In genomic region chr1:211416628-211417323, GRCh38 we compare ENCODE assay signal across 8 cellular contexts.
DNase-seq lines count a peak whose midpoint lies in the region; ATAC-seq lines count a peak whose summit lies in the region.
"Not testable (repeated sequence)": the region's sequence is repeated elsewhere in the genome, so short reads cannot be mapped to it uniquely, and the experiment has no call there.

No MANE protein-coding gene starts in this region.

- DNase-seq in NCI-H69 (lab: John Stamatoyannopoulos, UW) (peak; percentile 78), dermis blood vessel endothelial cell (peak; percentile 55), kidney glomerular epithelial cell (lab: John Stamatoyannopoulos, UW) (peak; percentile 24)
- peak; percentile 50 for DNase-seq in activated CD8-positive, alpha-beta T cell treated with anti-CD3 and anti-CD28 coated beads, Interleukin-2, amount 10 ng/mL, durations not matched to agents 7 days and 5 days
- DNase-seq in stimulated activated CD4-positive, alpha-beta T cell treated with anti-CD3 and anti-CD28 coated beads, Interleukin-12 subunit alpha, Interleukin-12 subunit beta, amount 100 ng/mL, for 24 hours (ENCODE audit: low read depth in 2 of 2) = peak; percentile 16 to 37

- H3K27ac ChIP-seq in ACC112 (ENCODE audit: low read depth, low read length) = peak overlapping the region; percentile 72

- peak overlapping the region; percentile 50 for H3K27ac Mint-ChIP-seq in activated CD8-positive, alpha-beta T cell treated with anti-CD3 and anti-CD28 coated beads, Interleukin-2, amount 10 ng/mL, durations not matched to agents 7 days and 5 days

- peaks cover 17% of the 10 kb centered on the region for H3K4me1 ChIP-seq in ACC112 (ENCODE audit: control insufficient read depth, insufficient read depth, low read length, unreplicated experiment)

- not testable (repeated sequence) for H3K36me3 ChIP-seq in ACC112 (ENCODE audit: insufficient read depth, low read length)

- H2AFZ ChIP-seq in ACC112 (ENCODE audit: low read length, unreplicated experiment) = not testable (repeated sequence)

- H3K79me2 ChIP-seq in ACC112 (ENCODE audit: control insufficient read depth, insufficient read depth, low read length, unreplicated experiment) = not testable (repeated sequence)

- H3K4me3 ChIP-seq in ACC112 (ENCODE audit: low read depth, low read length) = peak overlapping the region; percentile 75

- H3K36me3 Mint-ChIP-seq in activated CD8-positive, alpha-beta T cell treated with anti-CD3 and anti-CD28 coated beads, Interleukin-2, amount 10 ng/mL, durations not matched to agents 7 days and 5 days (ENCODE audit: low read depth) = not testable (repeated sequence)

- ATAC-seq in GM19043 (IDR thresholded peaks at IDR 0.05; ENCODE audit: low read depth, unreplicated experiment) (peak; percentile 41), HG03066 (IDR thresholded peaks at IDR 0.05; ENCODE audit: low read depth, unreplicated experiment) (peak; percentile 50)
- peak; percentile 86 for ATAC-seq in activated CD8-positive, alpha-beta T cell treated with anti-CD3 and anti-CD28 coated beads, Interleukin-2, amount 10 ng/mL, durations not matched to agents 7 days and 5 days

- H3K4me3 Mint-ChIP-seq in activated CD8-positive, alpha-beta T cell treated with anti-CD3 and anti-CD28 coated beads, Interleukin-2, amount 10 ng/mL, durations not matched to agents 7 days and 5 days = peak overlapping the region; percentile 51

- H3K27me3 Mint-ChIP-seq in activated CD8-positive, alpha-beta T cell treated with anti-CD3 and anti-CD28 coated beads, Interleukin-2, amount 10 ng/mL, durations not matched to agents 7 days and 5 days (ENCODE audit: low read depth) = not testable (repeated sequence)

- POLR2A ChIA-PET in activated CD8-positive, alpha-beta T cell treated with anti-CD3 and anti-CD28 coated beads, Interleukin-2, amount 10 ng/mL, durations not matched to agents 7 days and 5 days (lab: Charles Lee) = interaction anchor here (1.6 kb wide), 1 partner anchor 33 kb away, joined by 3 read pairs; no protein-coding TSS in a partner anchor

- H3K9me3 Mint-ChIP-seq in activated CD8-positive, alpha-beta T cell treated with anti-CD3 and anti-CD28 coated beads, Interleukin-2, amount 10 ng/mL, durations not matched to agents 7 days and 5 days (ENCODE audit: insufficient read depth) = not testable (repeated sequence)

- CTCF ChIA-PET in activated CD8-positive, alpha-beta T cell treated with anti-CD3 and anti-CD28 coated beads, Interleukin-2, amount 10 ng/mL, durations not matched to agents 7 days and 5 days (lab: Charles Lee) = interaction anchor here (0.9 to 2.2 kb wide), 7 partner anchors 34 to 97 kb away, joined by 3 to 9 read pairs (median 4); no protein-coding TSS in a partner anchor

- H3K4me1 Mint-ChIP-seq in activated CD8-positive, alpha-beta T cell treated with anti-CD3 and anti-CD28 coated beads, Interleukin-2, amount 10 ng/mL, durations not matched to agents 7 days and 5 days (ENCODE audit: low read depth) = peaks cover 23% of the 10 kb centered on the region

- not testable (repeated sequence) for H3K27me3 ChIP-seq in ACC112 (ENCODE audit: insufficient read depth, low read length)

Comparison
In these comparisons a context has a peak if more than half of its experiments do, and no peak if none do; other contexts are left out.
1. Peak in every context shown above with its lines: DNase-seq, ATAC-seq, H3K4me3 ChIP-seq and H3K27ac ChIP-seq.
2. DNase-seq: peak in every context shown above with its lines; median percentile 78 in NCI-H69; 55 in dermis blood vessel endothelial cell; 50 in activated CD8-positive, alpha-beta T cell treated with anti-CD3 and anti-CD28 coated beads, Interleukin-2, amount 10 ng/mL, durations not matched to agents 7 days and 5 days; 26 in stimulated activated CD4-positive, alpha-beta T cell treated with anti-CD3 and anti-CD28 coated beads, Interleukin-12 subunit alpha, Interleukin-12 subunit beta, amount 100 ng/mL, for 24 hours; 24 in kidney glomerular epithelial cell.